10 cellular contexts compared by ENCODE assay signal in the genomic region with DNA sequence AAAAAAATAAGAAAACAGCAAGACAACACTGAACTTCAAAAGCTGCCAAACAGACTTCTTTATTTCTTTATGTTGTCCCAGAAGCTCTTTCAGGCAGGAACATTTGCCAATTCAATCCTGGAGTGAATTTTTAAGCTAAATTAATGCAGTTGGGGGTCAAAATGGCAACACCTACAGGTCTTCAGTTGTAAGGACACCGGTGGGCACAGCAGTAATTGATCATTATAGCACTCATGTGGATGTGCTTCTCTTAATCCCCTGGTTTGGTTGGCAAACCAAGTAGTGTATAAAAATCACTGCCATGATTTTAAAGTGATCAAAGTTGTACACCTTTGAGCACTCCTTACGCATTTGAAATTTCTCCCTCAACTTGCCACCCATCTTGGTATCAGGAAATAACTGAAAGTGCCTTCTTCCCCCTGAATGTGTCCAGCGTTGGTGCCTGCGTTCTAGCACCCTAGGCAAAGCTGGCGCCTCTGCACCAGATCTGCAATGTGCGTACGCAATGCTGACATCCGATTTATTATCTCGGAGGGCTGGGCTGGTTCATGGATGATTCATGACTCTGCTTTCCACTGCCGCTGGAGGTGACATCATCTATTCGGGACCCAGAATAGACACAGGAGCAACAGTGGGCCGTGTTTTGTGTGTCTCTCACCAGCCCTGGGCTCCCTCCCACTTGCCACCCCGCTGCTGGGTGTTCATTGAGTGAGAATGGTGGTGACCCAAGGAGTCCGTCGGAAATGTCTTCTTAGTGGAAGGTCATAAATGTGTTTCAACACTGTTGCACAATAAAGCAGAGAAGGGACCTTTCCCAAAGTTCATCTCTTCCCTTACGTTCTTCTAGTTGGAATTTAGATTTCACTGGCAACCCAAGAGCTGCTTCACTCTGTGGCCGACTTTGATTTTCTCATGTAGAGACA.
DNase-seq lines count a peak whose midpoint lies in the region; ATAC-seq and TF ChIP-seq lines count a peak whose summit lies in the region.
"Had no signal": no experiment of that assay in that cellular context is flagged by ENCODE, and none has a peak within 500 bp of the region (broad histone marks: within the 10 kb centered on the region; RNA-seq: fewer than 3 reads in every experiment).

No MANE protein-coding gene starts in this region.

- no peaks in the 10 kb centered on the region for H3K36me3 ChIP-seq in left ventricle myocardium inferior
- no peaks in the 10 kb centered on the region for H3K36me3 ChIP-seq in suprapubic skin
- H3K36me3 ChIP-seq: neutrophil had no signal

- H3K27ac ChIP-seq in left ventricle myocardium inferior (replicated peaks) (peak overlapping the region; percentile 58), suprapubic skin (no peak overlapping the region)
- H3K27ac ChIP-seq: 22Rv1, neutrophil had no signal

- TF ChIP-seq CTCF in left ventricle myocardium inferior (IDR thresholded peaks at IDR 0.05; ENCODE audit: borderline replicate concordance) (no peak), suprapubic skin (IDR thresholded peaks at IDR 0.05) (no peak)

- H3K4me1 ChIP-seq in left ventricle myocardium inferior (peaks cover 76% of the 10 kb centered on the region), suprapubic skin (peaks cover 10% of the 10 kb centered on the region)

- intact Hi-C loops in left ventricle myocardium inferior (cut with micrococcal nuclease), result no loop called here

- H3K4me3 ChIP-seq in left ventricle myocardium inferior (peak overlapping the region; percentile 2), suprapubic skin (no peak overlapping the region)

- ATAC-seq in SK-N-SH treated with all-trans-retinoic acid at 6 μM for 48 hours, result peak; percentile 90

- H3K27me3 ChIP-seq in left ventricle myocardium inferior (ENCODE audit: low read depth) (no peaks in the 10 kb centered on the region), suprapubic skin (no peaks in the 10 kb centered on the region)
- H3K27me3 ChIP-seq: neutrophil had no signal

- TF ChIP-seq EP300 in suprapubic skin (IDR thresholded peaks at IDR 0.05), result no peak

- TF ChIP-seq POLR2A in suprapubic skin (IDR thresholded peaks at IDR 0.05), result no peak

- WGBS in suprapubic skin, result 47% methylated on average over 17 of the region's 17 CpGs

- peak in 2 of 3 experiments; percentile 31 to 65 for DNase-seq in NCI-H1417 (lab: John Stamatoyannopoulos, UW)
- DNase-seq in NCI-H1417 treated with DMSO at 0.1 percent for 48 hours (lab: John Stamatoyannopoulos, UW), result no peak
- peak; percentile 62 for DNase-seq in left ventricle myocardium inferior
- peak; percentile 49 for DNase-seq in superior temporal gyrus (ENCODE audit: extremely low spot score)
- DNase-seq in NCI-H1092 treated with DMSO at 0.1 percent for 48 hours (lab: John Stamatoyannopoulos, UW), result no peak
- no peak for DNase-seq in suprapubic skin (ENCODE audit: low spot score in 2 of 2)
- no peak for DNase-seq in GM19238 (ENCODE audit: insufficient read length, low spot score)

- H3K9me3 ChIP-seq in left ventricle myocardium inferior (replicated peaks) (no peaks in the 10 kb centered on the region), suprapubic skin (no peaks in the 10 kb centered on the region)
- H3K9me3 ChIP-seq: neutrophil had no signal

TF ChIP-seq in SK-N-SH treated with all-trans-retinoic acid at 6 μM for 48 hours, 23 proteins besides CTCF, POLR2A, EP300 and RAD21 (continues in another document):
- TF ChIP-seq, protein P1, sequence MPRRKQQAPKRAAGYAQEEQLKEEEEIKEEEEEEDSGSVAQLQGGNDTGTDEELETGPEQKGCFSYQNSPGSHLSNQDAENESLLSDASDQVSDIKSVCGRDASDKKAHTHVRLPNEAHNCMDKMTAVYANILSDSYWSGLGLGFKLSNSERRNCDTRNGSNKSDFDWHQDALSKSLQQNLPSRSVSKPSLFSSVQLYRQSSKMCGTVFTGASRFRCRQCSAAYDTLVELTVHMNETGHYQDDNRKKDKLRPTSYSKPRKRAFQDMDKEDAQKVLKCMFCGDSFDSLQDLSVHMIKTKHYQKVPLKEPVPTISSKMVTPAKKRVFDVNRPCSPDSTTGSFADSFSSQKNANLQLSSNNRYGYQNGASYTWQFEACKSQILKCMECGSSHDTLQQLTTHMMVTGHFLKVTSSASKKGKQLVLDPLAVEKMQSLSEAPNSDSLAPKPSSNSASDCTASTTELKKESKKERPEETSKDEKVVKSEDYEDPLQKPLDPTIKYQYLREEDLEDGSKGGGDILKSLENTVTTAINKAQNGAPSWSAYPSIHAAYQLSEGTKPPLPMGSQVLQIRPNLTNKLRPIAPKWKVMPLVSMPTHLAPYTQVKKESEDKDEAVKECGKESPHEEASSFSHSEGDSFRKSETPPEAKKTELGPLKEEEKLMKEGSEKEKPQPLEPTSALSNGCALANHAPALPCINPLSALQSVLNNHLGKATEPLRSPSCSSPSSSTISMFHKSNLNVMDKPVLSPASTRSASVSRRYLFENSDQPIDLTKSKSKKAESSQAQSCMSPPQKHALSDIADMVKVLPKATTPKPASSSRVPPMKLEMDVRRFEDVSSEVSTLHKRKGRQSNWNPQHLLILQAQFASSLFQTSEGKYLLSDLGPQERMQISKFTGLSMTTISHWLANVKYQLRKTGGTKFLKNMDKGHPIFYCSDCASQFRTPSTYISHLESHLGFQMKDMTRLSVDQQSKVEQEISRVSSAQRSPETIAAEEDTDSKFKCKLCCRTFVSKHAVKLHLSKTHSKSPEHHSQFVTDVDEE (CRISPR knock-in tag; IDR thresholded peaks at IDR 0.05), result peak; percentile 80; the same call in 1 of the 2 replicates
- TF ChIP-seq OSR1 (CRISPR knock-in tag; IDR thresholded peaks at IDR 0.05), result no peak
- TF ChIP-seq TOX (CRISPR knock-in tag; IDR thresholded peaks at IDR 0.05; ENCODE audit: borderline replicate concordance), result no peak
- TF ChIP-seq, protein P2, sequence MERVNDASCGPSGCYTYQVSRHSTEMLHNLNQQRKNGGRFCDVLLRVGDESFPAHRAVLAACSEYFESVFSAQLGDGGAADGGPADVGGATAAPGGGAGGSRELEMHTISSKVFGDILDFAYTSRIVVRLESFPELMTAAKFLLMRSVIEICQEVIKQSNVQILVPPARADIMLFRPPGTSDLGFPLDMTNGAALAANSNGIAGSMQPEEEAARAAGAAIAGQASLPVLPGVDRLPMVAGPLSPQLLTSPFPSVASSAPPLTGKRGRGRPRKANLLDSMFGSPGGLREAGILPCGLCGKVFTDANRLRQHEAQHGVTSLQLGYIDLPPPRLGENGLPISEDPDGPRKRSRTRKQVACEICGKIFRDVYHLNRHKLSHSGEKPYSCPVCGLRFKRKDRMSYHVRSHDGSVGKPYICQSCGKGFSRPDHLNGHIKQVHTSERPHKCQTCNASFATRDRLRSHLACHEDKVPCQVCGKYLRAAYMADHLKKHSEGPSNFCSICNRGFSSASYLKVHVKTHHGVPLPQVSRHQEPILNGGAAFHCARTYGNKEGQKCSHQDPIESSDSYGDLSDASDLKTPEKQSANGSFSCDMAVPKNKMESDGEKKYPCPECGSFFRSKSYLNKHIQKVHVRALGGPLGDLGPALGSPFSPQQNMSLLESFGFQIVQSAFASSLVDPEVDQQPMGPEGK (CRISPR knock-in tag; IDR thresholded peaks at IDR 0.05; ENCODE audit: borderline replicate concordance), result no peak
- 0 out of 2 replicates have a peak, but pooled peaks have one; percentile 72 for TF ChIP-seq GLIS3 (CRISPR knock-in tag; IDR thresholded peaks at IDR 0.05)
- TF ChIP-seq, protein P3, sequence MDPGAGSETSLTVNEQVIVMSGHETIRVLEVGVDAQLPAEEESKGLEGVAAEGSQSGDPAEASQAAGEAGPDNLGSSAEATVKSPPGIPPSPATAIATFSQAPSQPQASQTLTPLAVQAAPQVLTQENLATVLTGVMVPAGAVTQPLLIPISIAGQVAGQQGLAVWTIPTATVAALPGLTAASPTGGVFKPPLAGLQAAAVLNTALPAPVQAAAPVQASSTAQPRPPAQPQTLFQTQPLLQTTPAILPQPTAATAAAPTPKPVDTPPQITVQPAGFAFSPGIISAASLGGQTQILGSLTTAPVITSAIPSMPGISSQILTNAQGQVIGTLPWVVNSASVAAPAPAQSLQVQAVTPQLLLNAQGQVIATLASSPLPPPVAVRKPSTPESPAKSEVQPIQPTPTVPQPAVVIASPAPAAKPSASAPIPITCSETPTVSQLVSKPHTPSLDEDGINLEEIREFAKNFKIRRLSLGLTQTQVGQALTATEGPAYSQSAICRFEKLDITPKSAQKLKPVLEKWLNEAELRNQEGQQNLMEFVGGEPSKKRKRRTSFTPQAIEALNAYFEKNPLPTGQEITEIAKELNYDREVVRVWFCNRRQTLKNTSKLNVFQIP (CRISPR knock-in tag; IDR thresholded peaks at IDR 0.05; ENCODE audit: borderline replicate concordance, low read depth), result no peak
- TF ChIP-seq ARNTL (CRISPR knock-in tag; IDR thresholded peaks at IDR 0.05; ENCODE audit: borderline replicate concordance, low read depth), result no peak
- TF ChIP-seq, protein P4, sequence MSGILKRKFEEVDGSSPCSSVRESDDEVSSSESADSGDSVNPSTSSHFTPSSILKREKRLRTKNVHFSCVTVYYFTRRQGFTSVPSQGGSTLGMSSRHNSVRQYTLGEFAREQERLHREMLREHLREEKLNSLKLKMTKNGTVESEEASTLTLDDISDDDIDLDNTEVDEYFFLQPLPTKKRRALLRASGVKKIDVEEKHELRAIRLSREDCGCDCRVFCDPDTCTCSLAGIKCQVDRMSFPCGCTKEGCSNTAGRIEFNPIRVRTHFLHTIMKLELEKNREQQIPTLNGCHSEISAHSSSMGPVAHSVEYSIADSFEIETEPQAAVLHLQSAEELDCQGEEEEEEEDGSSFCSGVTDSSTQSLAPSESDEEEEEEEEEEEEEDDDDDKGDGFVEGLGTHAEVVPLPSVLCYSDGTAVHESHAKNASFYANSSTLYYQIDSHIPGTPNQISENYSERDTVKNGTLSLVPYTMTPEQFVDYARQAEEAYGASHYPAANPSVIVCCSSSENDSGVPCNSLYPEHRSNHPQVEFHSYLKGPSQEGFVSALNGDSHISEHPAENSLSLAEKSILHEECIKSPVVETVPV (CRISPR knock-in tag; IDR thresholded peaks at IDR 0.05), result peak; percentile 44; the same call in 1 of the 2 replicates
- peak; percentile 85 for TF ChIP-seq TCF4 (CRISPR knock-in tag; IDR thresholded peaks at IDR 0.05; ENCODE audit: borderline replicate concordance)
- TF ChIP-seq RARB (CRISPR knock-in tag; IDR thresholded peaks at IDR 0.05), result no peak
- TF ChIP-seq CSDC2 (CRISPR knock-in tag; IDR thresholded peaks at IDR 0.05), result no peak
- TF ChIP-seq ZNF70 (CRISPR knock-in tag; IDR thresholded peaks at IDR 0.05), result peak; percentile 46; the same call in 1 of the 2 replicates
- peak; percentile 87 for TF ChIP-seq ZNF565 (CRISPR knock-in tag; conservative IDR thresholded peaks at IDR 0.05; ENCODE audit: low read depth)
- TF ChIP-seq ZNF8 (CRISPR knock-in tag; IDR thresholded peaks at IDR 0.05), result no peak; the same call in 1 of the 2 replicates
- peak; percentile 76; the same call in 1 of the 2 replicates for TF ChIP-seq BACH2 (CRISPR knock-in tag; IDR thresholded peaks at IDR 0.05; ENCODE audit: borderline replicate concordance)
- 0 out of 2 replicates have a peak, but pooled peaks have one; percentile 70 for TF ChIP-seq ZFP3 (CRISPR knock-in tag; IDR thresholded peaks at IDR 0.05)
- TF ChIP-seq ZFP30 (CRISPR knock-in tag; IDR thresholded peaks at IDR 0.05), result no peak

Comparison
In these comparisons a context has a peak if more than half of its experiments do, and no peak if none do; other contexts are left out.
1. DNase-seq: peak in NCI-H1417 (2 of 3), left ventricle myocardium inferior (single experiment) and superior temporal gyrus (single experiment); none in NCI-H1417 treated with DMSO at 0.1 percent for 48 hours (single experiment), NCI-H1092 treated with DMSO at 0.1 percent for 48 hours (single experiment), suprapubic skin (0 of 2) and GM19238 (single experiment).